Comparison of ENCODE assay signal across 9 cellular contexts in the genomic region with DNA sequence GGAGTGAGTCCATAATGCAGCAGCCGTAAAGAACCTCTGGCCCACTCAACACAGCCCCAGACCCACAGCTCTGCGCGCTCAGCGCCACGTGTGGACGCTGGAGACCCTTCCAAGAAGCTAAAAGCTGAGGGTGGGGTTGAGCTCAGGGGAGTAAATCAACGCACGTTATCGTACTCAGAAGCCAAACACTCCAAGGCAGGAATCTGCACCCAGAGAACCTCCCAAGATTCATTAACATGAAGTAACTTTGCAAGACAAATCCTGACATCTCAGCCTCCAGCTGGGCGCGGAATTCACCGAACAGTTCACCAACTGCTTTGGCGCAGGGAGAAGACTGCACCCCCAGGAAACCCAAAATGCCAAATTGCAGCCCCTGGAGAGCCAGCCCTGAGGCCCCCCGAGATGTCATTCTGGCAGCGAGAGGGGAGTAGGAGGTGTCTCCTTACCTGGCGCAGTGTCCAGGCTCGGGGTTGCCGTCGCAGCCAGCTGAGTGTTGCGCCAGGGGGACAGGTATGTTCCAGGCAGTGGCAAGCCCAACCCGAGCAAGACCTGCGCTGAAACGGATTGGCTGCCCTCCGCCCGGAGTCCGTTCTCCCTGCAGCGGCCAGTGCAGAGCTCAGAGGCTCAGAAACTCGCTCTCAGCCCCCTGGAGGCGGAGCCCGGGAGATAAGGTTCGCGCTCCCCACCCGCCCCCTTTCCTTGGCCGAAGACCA. TPM values are rescaled to one million over a fixed set of nuclear protein-coding genes. Genes with fewer than 3 reads are reported as not detected.
DNase-seq lines count a peak whose midpoint lies in the region; ATAC-seq and TF ChIP-seq lines count a peak whose summit lies in the region.
"Had no signal": no experiment of that assay in that cellular context is flagged by ENCODE, and none has a peak within 500 bp of the region (broad histone marks: within the 10 kb centered on the region; RNA-seq: fewer than 3 reads in every experiment).

COL21A1 (minus strand) TSS at position 640 of the 713 bp plus-strand sequence. CDS start 64,962 bp downstream, outside the sequence.

- H3K27me3 ChIP-seq in neural cell (ENCODE audit: insufficient read depth, low read depth, low read length) = peaks cover 28% of the 10 kb centered on the region

- no peaks in the 10 kb centered on the region for H3K9me2 ChIP-seq in neural cell (ENCODE audit: insufficient read depth, low read length)

- no peak for TF ChIP-seq EP300 in neural cell (conservative IDR thresholded peaks at IDR 0.05; ENCODE audit: poor library complexity, severe bottlenecking)

- no peak within 1 kb of the TSS for H3K4me2 ChIP-seq in neural cell (ENCODE audit: low read length)

- CTCF ChIA-PET in activated CD4-positive, alpha-beta memory T cell treated with anti-CD3 and anti-CD28 coated beads for 36 hours (lab: Charles Lee) = no interaction called here

- POLR2A ChIA-PET in activated CD4-positive, alpha-beta memory T cell treated with anti-CD3 and anti-CD28 coated beads for 36 hours (lab: Charles Lee) = no interaction called here

- H3K4me3 ChIP-seq in fibroblast of the aortic adventitia (ENCODE audit: low read depth, low read length) = peak within 1 kb of the TSS; percentile 79
- peak within 1 kb of the TSS; percentile 60 for H3K4me3 ChIP-seq in neural cell (ENCODE audit: low read length)

- no peaks in the 10 kb centered on the region for H3K36me3 ChIP-seq in neural cell (ENCODE audit: insufficient read depth, low read length)

- no peak for DNase-seq in AG09319 (ENCODE audit: extremely low read depth, low read depth)
- peak; percentile 42 for DNase-seq in NCI-H748 treated with DMSO at 0.1 percent for 48 hours (lab: John Stamatoyannopoulos, UW)
- DNase-seq in fibroblast of the aortic adventitia (ENCODE audit: low read depth) = peak; percentile 62
- DNase-seq in SW480 (ENCODE audit: low spot score) = no peak
- no peak for DNase-seq in activated CD4-positive, alpha-beta memory T cell treated with anti-CD3 and anti-CD28 coated beads for 36 hours

- no peaks in the 10 kb centered on the region for H4K20me1 ChIP-seq in neural cell (ENCODE audit: insufficient read depth)

- H3K9me3 Mint-ChIP-seq in activated CD4-positive, alpha-beta memory T cell treated with anti-CD3 and anti-CD28 coated beads for 36 hours = no peaks in the 10 kb centered on the region
- H3K9me3 Mint-ChIP-seq: stimulated activated naive CD8-positive, alpha-beta T cell treated with anti-CD3 and anti-CD28 coated beads, Interleukin-15, Interleukin-2, amounts not matched to agents 100 ng/mL and 50 ng/mL, for 24 hours had no signal

- no peaks in the 10 kb centered on the region for H3K79me2 ChIP-seq in neural cell (replicated peaks; ENCODE audit: insufficient read depth, low read length)

- no peak within 1 kb of the TSS for H3K27ac Mint-ChIP-seq in activated CD4-positive, alpha-beta memory T cell treated with anti-CD3 and anti-CD28 coated beads for 36 hours
- H3K27ac Mint-ChIP-seq: stimulated activated naive CD8-positive, alpha-beta T cell treated with anti-CD3 and anti-CD28 coated beads, Interleukin-15, Interleukin-2, amounts not matched to agents 100 ng/mL and 50 ng/mL, for 24 hours had no signal

- H2AFZ ChIP-seq in neural cell (ENCODE audit: low read depth, low read length) = no peak within 1 kb of the TSS

- TF ChIP-seq CTCF in AG09319 (IDR thresholded peaks at IDR 0.05; ENCODE audit: low read depth, low read length) = peak; percentile 45
- TF ChIP-seq CTCF in fibroblast of the aortic adventitia (IDR thresholded peaks at IDR 0.05; ENCODE audit: insufficient read depth, low read length) = peak; percentile 42
- no peak for TF ChIP-seq CTCF in neural cell (IDR thresholded peaks at IDR 0.05; ENCODE audit: poor library complexity, severe bottlenecking)

- H3K9me3 ChIP-seq in neural cell (ENCODE audit: low read length) = no peaks in the 10 kb centered on the region

- no peak within 1 kb of the TSS for H3K9ac ChIP-seq in neural cell (ENCODE audit: low read length)

- no peaks in the 10 kb centered on the region for H3K27me3 Mint-ChIP-seq in activated CD4-positive, alpha-beta memory T cell treated with anti-CD3 and anti-CD28 coated beads for 36 hours

- intact Hi-C loops in activated CD4-positive, alpha-beta memory T cell treated with anti-CD3 and anti-CD28 coated beads for 36 hours (cut with micrococcal nuclease) = no loop called here

- no peaks in the 10 kb centered on the region for H3F3A ChIP-seq in neural cell (ENCODE audit: insufficient read depth, low read length, poor library complexity, severe bottlenecking)

- no peak within 1 kb of the TSS for H3K4me3 Mint-ChIP-seq in activated CD4-positive, alpha-beta memory T cell treated with anti-CD3 and anti-CD28 coated beads for 36 hours
- H3K4me3 Mint-ChIP-seq: stimulated activated naive CD8-positive, alpha-beta T cell treated with anti-CD3 and anti-CD28 coated beads, Interleukin-15, Interleukin-2, amounts not matched to agents 100 ng/mL and 50 ng/mL, for 24 hours had no signal

- H3K36me3 Mint-ChIP-seq in activated CD4-positive, alpha-beta memory T cell treated with anti-CD3 and anti-CD28 coated beads for 36 hours = no peaks in the 10 kb centered on the region

- ATAC-seq in GM18517 (IDR thresholded peaks at IDR 0.05; ENCODE audit: unreplicated experiment) = no peak
- ATAC-seq in HG02623 (IDR thresholded peaks at IDR 0.05; ENCODE audit: unreplicated experiment) = no peak

- TF ChIP-seq RAD21 in neural cell (conservative IDR thresholded peaks at IDR 0.05) = no peak

- no peak within 1 kb of the TSS for H3K27ac ChIP-seq in neural cell (ENCODE audit: low read length)

- H3K4me1 Mint-ChIP-seq in activated CD4-positive, alpha-beta memory T cell treated with anti-CD3 and anti-CD28 coated beads for 36 hours (ENCODE audit: low read depth) = no peaks in the 10 kb centered on the region

TF ChIP-seq in neural cell, 6 proteins besides CTCF, POLR2A, EP300 and RAD21:
- TF ChIP-seq REST (IDR thresholded peaks at IDR 0.05; ENCODE audit: borderline replicate concordance) (no peak), EZH2 (IDR thresholded peaks at IDR 0.05; ENCODE audit: borderline replicate concordance, insufficient read depth, low read length, poor library complexity, severe bottlenecking) (no peak), MXI1 (conservative IDR thresholded peaks at IDR 0.05; ENCODE audit: poor library complexity, severe bottlenecking) (no peak), POLR2AphosphoS5 (IDR thresholded peaks at IDR 0.05) (no peak), SMC3 (conservative IDR thresholded peaks at IDR 0.05; ENCODE audit: poor library complexity) (no peak), TAF1 (IDR thresholded peaks at IDR 0.05; ENCODE audit: low read depth) (no peak)
TF ChIP-seq in neural cell: peak in this region for 0.

RNA-seq across cellular contexts. Expression of gene COL21A1, which starts in this region (rescaled TPM):
- total RNA-seq in fibroblast of the aortic adventitia (ENCODE audit: low replicate concordance) = 29.0 and 29.5 TPM in 2 replicates
- 0.25 TPM in 1 of 2 replicates, not detected in the other for polyA plus RNA-seq in neural cell
- 1.3 and 1.7 TPM in 2 replicates for polyA minus RNA-seq in neural cell
- total RNA-seq in activated CD4-positive, alpha-beta memory T cell treated with anti-CD3 and anti-CD28 coated beads for 36 hours = not detected

Comparison
In these comparisons a context has a peak if more than half of its experiments do, and no peak if none do; other contexts are left out.
1. RNA of gene COL21A1 (total RNA-seq): 29.0 to 29.5 TPM in fibroblast of the aortic adventitia; not detected in activated CD4-positive, alpha-beta memory T cell treated with anti-CD3 and anti-CD28 coated beads for 36 hours; every median in the first group is over 10 times any median in the second.
2. DNase-seq: peak in NCI-H748 treated with DMSO at 0.1 percent for 48 hours (single experiment) and fibroblast of the aortic adventitia (single experiment); none in AG09319 (single experiment), SW480 (single experiment) and activated CD4-positive, alpha-beta memory T cell treated with anti-CD3 and anti-CD28 coated beads for 36 hours (single experiment).